Comparison of ENCODE assay signal across 1 cellular context in genomic region chr11:119741369-119742262, GRCh38.
A peak's percentile ranks its signal among the peaks of the same experiment; 100 is the strongest.
TF ChIP-seq lines count a peak whose summit lies in the region.

No MANE protein-coding gene starts in this region.

TF ChIP-seq in HepG2, 621 proteins besides CTCF, POLR2A, EP300 and RAD21 (continued from another document and continues in another):
- no peak for TF ChIP-seq KLF15 (CRISPR knock-in tag; IDR thresholded peaks at IDR 0.05; ENCODE audit: borderline replicate concordance)
- TF ChIP-seq CHCHD3 (CRISPR knock-in tag; IDR thresholded peaks at IDR 0.05): 0 out of 2 replicates have a peak, but pooled peaks have one; percentile 23
- no peak for TF ChIP-seq ZNF761 (CRISPR knock-in tag; conservative IDR thresholded peaks at IDR 0.05)
- no peak for TF ChIP-seq IRX3 (CRISPR knock-in tag; IDR thresholded peaks at IDR 0.05; ENCODE audit: borderline replicate concordance, low read depth)
- no peak for TF ChIP-seq ELF3 (CRISPR knock-in tag; IDR thresholded peaks at IDR 0.05)
- TF ChIP-seq ZNF121 (CRISPR knock-in tag; IDR thresholded peaks at IDR 0.05): peak; percentile 64
- TF ChIP-seq ZNF674 (CRISPR knock-in tag; IDR thresholded peaks at IDR 0.05; ENCODE audit: low read depth): no peak
- no peak for TF ChIP-seq ETV5 (CRISPR knock-in tag; IDR thresholded peaks at IDR 0.05; ENCODE audit: borderline replicate concordance)
- TF ChIP-seq CHD4 (IDR thresholded peaks at IDR 0.05; ENCODE audit: borderline replicate concordance, low read length): no peak
- TF ChIP-seq THYN1 (CRISPR knock-in tag; IDR thresholded peaks at IDR 0.05; ENCODE audit: borderline replicate concordance, low read depth): no peak
- TF ChIP-seq NONO (IDR thresholded peaks at IDR 0.05): no peak
- no peak for TF ChIP-seq NONO (CRISPR knock-in tag; conservative IDR thresholded peaks at IDR 0.05)
- TF ChIP-seq, protein P1, sequence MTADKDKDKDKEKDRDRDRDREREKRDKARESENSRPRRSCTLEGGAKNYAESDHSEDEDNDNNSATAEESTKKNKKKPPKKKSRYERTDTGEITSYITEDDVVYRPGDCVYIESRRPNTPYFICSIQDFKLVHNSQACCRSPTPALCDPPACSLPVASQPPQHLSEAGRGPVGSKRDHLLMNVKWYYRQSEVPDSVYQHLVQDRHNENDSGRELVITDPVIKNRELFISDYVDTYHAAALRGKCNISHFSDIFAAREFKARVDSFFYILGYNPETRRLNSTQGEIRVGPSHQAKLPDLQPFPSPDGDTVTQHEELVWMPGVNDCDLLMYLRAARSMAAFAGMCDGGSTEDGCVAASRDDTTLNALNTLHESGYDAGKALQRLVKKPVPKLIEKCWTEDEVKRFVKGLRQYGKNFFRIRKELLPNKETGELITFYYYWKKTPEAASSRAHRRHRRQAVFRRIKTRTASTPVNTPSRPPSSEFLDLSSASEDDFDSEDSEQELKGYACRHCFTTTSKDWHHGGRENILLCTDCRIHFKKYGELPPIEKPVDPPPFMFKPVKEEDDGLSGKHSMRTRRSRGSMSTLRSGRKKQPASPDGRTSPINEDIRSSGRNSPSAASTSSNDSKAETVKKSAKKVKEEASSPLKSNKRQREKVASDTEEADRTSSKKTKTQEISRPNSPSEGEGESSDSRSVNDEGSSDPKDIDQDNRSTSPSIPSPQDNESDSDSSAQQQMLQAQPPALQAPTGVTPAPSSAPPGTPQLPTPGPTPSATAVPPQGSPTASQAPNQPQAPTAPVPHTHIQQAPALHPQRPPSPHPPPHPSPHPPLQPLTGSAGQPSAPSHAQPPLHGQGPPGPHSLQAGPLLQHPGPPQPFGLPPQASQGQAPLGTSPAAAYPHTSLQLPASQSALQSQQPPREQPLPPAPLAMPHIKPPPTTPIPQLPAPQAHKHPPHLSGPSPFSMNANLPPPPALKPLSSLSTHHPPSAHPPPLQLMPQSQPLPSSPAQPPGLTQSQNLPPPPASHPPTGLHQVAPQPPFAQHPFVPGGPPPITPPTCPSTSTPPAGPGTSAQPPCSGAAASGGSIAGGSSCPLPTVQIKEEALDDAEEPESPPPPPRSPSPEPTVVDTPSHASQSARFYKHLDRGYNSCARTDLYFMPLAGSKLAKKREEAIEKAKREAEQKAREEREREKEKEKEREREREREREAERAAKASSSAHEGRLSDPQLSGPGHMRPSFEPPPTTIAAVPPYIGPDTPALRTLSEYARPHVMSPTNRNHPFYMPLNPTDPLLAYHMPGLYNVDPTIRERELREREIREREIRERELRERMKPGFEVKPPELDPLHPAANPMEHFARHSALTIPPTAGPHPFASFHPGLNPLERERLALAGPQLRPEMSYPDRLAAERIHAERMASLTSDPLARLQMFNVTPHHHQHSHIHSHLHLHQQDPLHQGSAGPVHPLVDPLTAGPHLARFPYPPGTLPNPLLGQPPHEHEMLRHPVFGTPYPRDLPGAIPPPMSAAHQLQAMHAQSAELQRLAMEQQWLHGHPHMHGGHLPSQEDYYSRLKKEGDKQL (CRISPR knock-in tag; IDR thresholded peaks at IDR 0.05; ENCODE audit: low read depth): no peak
- TF ChIP-seq ZNF891 (CRISPR knock-in tag; IDR thresholded peaks at IDR 0.05): no peak
- no peak for TF ChIP-seq U2AF1 (optimal IDR thresholded peaks at IDR 0.05; ENCODE audit: low read depth, low read length)
- TF ChIP-seq ZFP62 (CRISPR knock-in tag; IDR thresholded peaks at IDR 0.05): no peak
- TF ChIP-seq NFIC (IDR thresholded peaks at IDR 0.05; ENCODE audit: low read length): no peak
- no peak for TF ChIP-seq ZNF7 (CRISPR knock-in tag; IDR thresholded peaks at IDR 0.05)
- no peak for TF ChIP-seq ZNF710 (CRISPR knock-in tag; IDR thresholded peaks at IDR 0.05; ENCODE audit: borderline replicate concordance)
- no peak for TF ChIP-seq SNAPC2 (CRISPR knock-in tag; IDR thresholded peaks at IDR 0.05)
- TF ChIP-seq HMGXB3 (CRISPR knock-in tag; IDR thresholded peaks at IDR 0.05; ENCODE audit: borderline replicate concordance): no peak
- no peak for TF ChIP-seq ZHX2 (IDR thresholded peaks at IDR 0.05; ENCODE audit: low read depth)
- no peak for TF ChIP-seq ZHX2 (CRISPR knock-in tag; IDR thresholded peaks at IDR 0.05; ENCODE audit: borderline replicate concordance)
- TF ChIP-seq YY1 (IDR thresholded peaks at IDR 0.05; ENCODE audit: insufficient read depth, insufficient replicate concordance, low read depth, low read length): no peak
- TF ChIP-seq, protein P2, sequence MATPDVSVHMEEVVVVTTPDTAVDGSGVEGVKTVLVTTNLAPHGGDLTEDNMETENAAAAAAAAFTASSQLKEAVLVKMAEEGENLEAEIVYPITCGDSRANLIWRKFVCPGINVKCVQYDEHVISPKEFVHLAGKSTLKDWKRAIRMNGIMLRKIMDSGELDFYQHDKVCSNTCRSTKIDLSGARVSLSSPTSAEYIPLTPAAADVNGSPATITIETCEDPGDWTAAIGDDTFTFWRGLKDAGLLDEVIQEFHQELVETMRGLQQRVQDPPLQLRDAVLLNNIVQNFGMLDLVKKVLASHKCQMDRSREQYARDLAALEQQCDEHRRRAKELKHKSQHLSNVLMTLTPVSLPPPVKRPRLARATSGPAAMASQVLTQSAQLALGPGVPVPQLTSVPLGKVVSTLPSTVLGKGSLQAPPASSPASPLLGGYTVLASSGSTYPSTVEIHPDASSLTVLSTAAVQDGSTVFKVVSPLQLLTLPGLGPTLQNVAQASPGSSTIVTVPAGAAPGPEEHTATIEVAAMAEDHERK (CRISPR knock-in tag; IDR thresholded peaks at IDR 0.05; ENCODE audit: low read depth): no peak
- no peak for TF ChIP-seq NCOA1 (CRISPR knock-in tag; IDR thresholded peaks at IDR 0.05)
- no peak for TF ChIP-seq SP140L (CRISPR knock-in tag; IDR thresholded peaks at IDR 0.05; ENCODE audit: borderline replicate concordance)
- TF ChIP-seq RBFOX2 (IDR thresholded peaks at IDR 0.05; ENCODE audit: low read depth, low read length): no peak
- no peak for TF ChIP-seq ZKSCAN1 (IDR thresholded peaks at IDR 0.05; ENCODE audit: low read length)
- no peak for TF ChIP-seq MAZ (IDR thresholded peaks at IDR 0.05; ENCODE audit: borderline replicate concordance, low read depth, low read length)
- TF ChIP-seq MAZ (CRISPR knock-in tag; IDR thresholded peaks at IDR 0.05; ENCODE audit: low read depth): no peak
- TF ChIP-seq NPAS2 (CRISPR knock-in tag; IDR thresholded peaks at IDR 0.05; ENCODE audit: borderline replicate concordance): no peak
- TF ChIP-seq, protein P3, sequence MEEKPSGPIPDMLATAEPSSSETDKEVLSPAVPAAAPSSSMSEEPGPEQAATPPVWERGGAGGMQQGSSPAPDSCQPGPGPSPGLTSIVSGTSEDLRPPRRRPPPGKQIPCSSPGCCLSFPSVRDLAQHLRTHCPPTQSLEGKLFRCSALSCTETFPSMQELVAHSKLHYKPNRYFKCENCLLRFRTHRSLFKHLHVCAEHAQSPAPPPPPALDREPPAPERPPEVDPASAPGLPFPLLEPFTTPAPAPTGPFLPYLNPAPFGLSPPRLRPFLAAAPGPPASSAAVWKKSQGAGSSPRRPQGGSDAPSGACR (CRISPR knock-in tag; IDR thresholded peaks at IDR 0.05): no peak
- no peak for TF ChIP-seq TERF1 (CRISPR knock-in tag; IDR thresholded peaks at IDR 0.05)
- TF ChIP-seq, protein P4, sequence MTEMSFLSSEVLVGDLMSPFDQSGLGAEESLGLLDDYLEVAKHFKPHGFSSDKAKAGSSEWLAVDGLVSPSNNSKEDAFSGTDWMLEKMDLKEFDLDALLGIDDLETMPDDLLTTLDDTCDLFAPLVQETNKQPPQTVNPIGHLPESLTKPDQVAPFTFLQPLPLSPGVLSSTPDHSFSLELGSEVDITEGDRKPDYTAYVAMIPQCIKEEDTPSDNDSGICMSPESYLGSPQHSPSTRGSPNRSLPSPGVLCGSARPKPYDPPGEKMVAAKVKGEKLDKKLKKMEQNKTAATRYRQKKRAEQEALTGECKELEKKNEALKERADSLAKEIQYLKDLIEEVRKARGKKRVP (CRISPR knock-in tag; IDR thresholded peaks at IDR 0.05): no peak
- TF ChIP-seq NKX3-1 (CRISPR knock-in tag; IDR thresholded peaks at IDR 0.05): no peak
- TF ChIP-seq TAF15 (IDR thresholded peaks at IDR 0.05; ENCODE audit: low read depth, low read length, poor library complexity, severe bottlenecking): no peak
- no peak for TF ChIP-seq RFX5 (IDR thresholded peaks at IDR 0.05; ENCODE audit: low read depth, low read length)
- no peak for TF ChIP-seq SP2 (CRISPR knock-in tag; IDR thresholded peaks at IDR 0.05)
- no peak for TF ChIP-seq ZEB1 (IDR thresholded peaks at IDR 0.05; ENCODE audit: insufficient replicate concordance, low read depth)
- TF ChIP-seq ELF4 (CRISPR knock-in tag; IDR thresholded peaks at IDR 0.05; ENCODE audit: borderline replicate concordance): no peak
- no peak for TF ChIP-seq FOSL2 (CRISPR knock-in tag; IDR thresholded peaks at IDR 0.05)
- no peak for TF ChIP-seq ZNF629 (CRISPR knock-in tag; conservative IDR thresholded peaks at IDR 0.05)
